ENCODE assay signal across 9 cellular contexts in the genomic region with DNA sequence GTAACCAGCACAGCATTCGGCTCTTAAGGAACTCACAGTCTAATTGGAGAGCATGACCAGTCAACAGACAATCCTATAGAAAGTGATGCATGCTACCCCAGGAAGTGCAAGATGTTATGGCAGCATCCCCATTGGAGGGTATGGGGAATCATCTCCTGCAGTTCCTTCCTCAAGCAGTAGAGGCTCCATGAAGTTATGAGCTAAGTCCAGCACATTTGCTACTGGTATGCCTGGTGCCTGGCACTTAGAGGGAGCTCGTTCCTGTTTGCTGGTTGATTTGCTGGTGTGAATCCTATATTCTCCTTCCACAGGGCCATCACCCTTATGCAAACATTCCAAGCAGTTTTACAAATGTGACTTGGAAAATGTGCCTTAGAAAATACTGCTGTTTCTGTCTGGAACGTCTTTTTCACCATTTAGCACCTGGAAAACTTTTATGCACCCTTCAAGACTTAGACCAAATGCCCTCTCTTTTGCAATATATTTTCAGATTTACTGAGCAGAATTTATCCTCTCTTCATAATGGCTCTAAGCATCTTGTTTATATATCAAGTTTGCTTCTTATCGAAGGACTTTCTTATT.
DNase-seq lines count a peak whose midpoint lies in the region; FAIRE-seq and TF ChIP-seq lines count a peak whose summit lies in the region.
"Had no signal": no experiment of that assay in that cellular context is flagged by ENCODE, and none has a peak within 500 bp of the region (broad histone marks: within the 10 kb centered on the region; RNA-seq: fewer than 3 reads in every experiment).

No MANE protein-coding gene starts in this region.

- H3K9me3 ChIP-seq in esophagus muscularis mucosa: no peaks in the 10 kb centered on the region
- H3K9me3 ChIP-seq in small intestine (ENCODE audit: control insufficient read depth, low read depth): no peaks in the 10 kb centered on the region
- no peaks in the 10 kb centered on the region for H3K9me3 ChIP-seq in prostate gland
- H3K9me3 ChIP-seq: BLaER1 treated with 17β-estradiol and CSF1 and Interleukin-3, amounts not matched to agents 10 nM and 100 nM had no signal

- peak; percentile 28 for DNase-seq in NCI-H146 (lab: John Stamatoyannopoulos, UW)
- DNase-seq in NCI-H146 treated with DMSO at 0.1 percent for 48 hours (lab: John Stamatoyannopoulos, UW; ENCODE audit: unreplicated experiment): no peak
- DNase-seq in HTR-8/SVneo (ENCODE audit: insufficient read length, low spot score): peak; percentile 14
- DNase-seq in OCI-M1 (lab: John Stamatoyannopoulos, UW): peak; percentile 52
- DNase-seq in esophagus muscularis mucosa (ENCODE audit: extremely low spot score): peak; percentile 47
- peak; percentile 40 for DNase-seq in small intestine
- DNase-seq in prostate gland (ENCODE audit: low spot score): no peak
- no peak for DNase-seq in NK-92 treated with Interleukin-12 subunit alpha and Interleukin-12 subunit beta, amount 100 ng/mL, for 24 hours (lab: John Stamatoyannopoulos, UW)

- H3K27me3 ChIP-seq in esophagus muscularis mucosa (no peaks in the 10 kb centered on the region), small intestine (ENCODE audit: control insufficient read depth in 2 of 2, insufficient read depth in 2 of 2, low read length in 2 of 2) (no peaks in the 10 kb centered on the region), prostate gland (replicated peaks; ENCODE audit: insufficient read depth) (no peaks in the 10 kb centered on the region)
- H3K27me3 ChIP-seq: BLaER1 treated with 17β-estradiol and CSF1 and Interleukin-3, amounts not matched to agents 10 nM and 100 nM had no signal

- H3K36me3 ChIP-seq in esophagus muscularis mucosa (no peaks in the 10 kb centered on the region), small intestine (ENCODE audit: control insufficient read depth in 2 of 2, insufficient read depth in 2 of 2, low read length in 2 of 2) (no peaks in the 10 kb centered on the region), prostate gland (no peaks in the 10 kb centered on the region)
- H3K36me3 ChIP-seq: BLaER1 treated with 17β-estradiol and CSF1 and Interleukin-3, amounts not matched to agents 10 nM and 100 nM had no signal

- peak in 2 of 3 experiments; percentile 10 to 39 for TF ChIP-seq CTCF in esophagus muscularis mucosa (IDR thresholded peaks at IDR 0.05)
- peak in 2 of 4 experiments; percentile 12 to 25 for TF ChIP-seq CTCF in prostate gland (IDR thresholded peaks at IDR 0.05)

- TF ChIP-seq EP300 in esophagus muscularis mucosa (IDR thresholded peaks at IDR 0.05): no peak

- no peak overlapping the region for H3K4me3 ChIP-seq in esophagus muscularis mucosa
- no peak overlapping the region for H3K4me3 ChIP-seq in small intestine (ENCODE audit: low read depth in 1 of 2, low read length in 2 of 2)
- no peak overlapping the region for H3K4me3 ChIP-seq in prostate gland
- H3K4me3 ChIP-seq: BLaER1 treated with 17β-estradiol and CSF1 and Interleukin-3, amounts not matched to agents 10 nM and 100 nM had no signal

- intact Hi-C loops in esophagus muscularis mucosa (cut with DNase I) (loop anchor here (5.0 kb wide), 1 partner anchor 519 kb away; no protein-coding TSS in a partner anchor), prostate gland (cut with DNase I) (loop anchor here (10.0 kb wide), 1 partner anchor 522 kb away; a partner anchor contains a TSS)

- FAIRE-seq in HTR-8/SVneo (lab: Jason Lieb, UNC): no peak
- FAIRE-seq in small intestine (lab: Jason Lieb, UNC): no peak

- 45% methylated on average over 4 of the region's 4 CpGs for WGBS in esophagus muscularis mucosa
- WGBS in small intestine, 3 donors: 34 to 48% (median 43%) methylated on average over 4 of the region's 4 CpGs
- WGBS in prostate gland: 44% methylated on average over 4 of the region's 4 CpGs

- no peak for TF ChIP-seq POLR2A in esophagus muscularis mucosa (IDR thresholded peaks at IDR 0.05; ENCODE audit: low read depth)
- no peak for TF ChIP-seq POLR2A in prostate gland (IDR thresholded peaks at IDR 0.05)

- no peak overlapping the region for H3K27ac ChIP-seq in esophagus muscularis mucosa (replicated peaks in 1 of 4)
- H3K27ac ChIP-seq in small intestine (ENCODE audit: low read depth in 1 of 2, low read length in 1 of 2): no peak overlapping the region
- H3K27ac ChIP-seq in prostate gland: no peak overlapping the region
- H3K27ac ChIP-seq: BLaER1 treated with 17β-estradiol and CSF1 and Interleukin-3, amounts not matched to agents 10 nM and 100 nM had no signal

- H3K4me1 ChIP-seq in esophagus muscularis mucosa (no peaks in the 10 kb centered on the region), small intestine (ENCODE audit: control insufficient read depth in 2 of 2, insufficient read depth in 1 of 2, low read depth in 1 of 2, low read length in 1 of 2) (no peaks in the 10 kb centered on the region), prostate gland (replicated peaks) (no peaks in the 10 kb centered on the region)
- H3K4me1 ChIP-seq: BLaER1 treated with 17β-estradiol and CSF1 and Interleukin-3, amounts not matched to agents 10 nM and 100 nM had no signal

Comparison
In these comparisons a context has a peak if more than half of its experiments do, and no peak if none do; other contexts are left out.
1. DNase-seq: peak in NCI-H146 (single experiment), HTR-8/SVneo (single experiment), OCI-M1 (single experiment), esophagus muscularis mucosa (single experiment) and small intestine (single experiment); none in NCI-H146 treated with DMSO at 0.1 percent for 48 hours (single experiment), prostate gland (single experiment) and NK-92 treated with Interleukin-12 subunit alpha and Interleukin-12 subunit beta, amount 100 ng/mL, for 24 hours (single experiment).